In the genomic region with DNA sequence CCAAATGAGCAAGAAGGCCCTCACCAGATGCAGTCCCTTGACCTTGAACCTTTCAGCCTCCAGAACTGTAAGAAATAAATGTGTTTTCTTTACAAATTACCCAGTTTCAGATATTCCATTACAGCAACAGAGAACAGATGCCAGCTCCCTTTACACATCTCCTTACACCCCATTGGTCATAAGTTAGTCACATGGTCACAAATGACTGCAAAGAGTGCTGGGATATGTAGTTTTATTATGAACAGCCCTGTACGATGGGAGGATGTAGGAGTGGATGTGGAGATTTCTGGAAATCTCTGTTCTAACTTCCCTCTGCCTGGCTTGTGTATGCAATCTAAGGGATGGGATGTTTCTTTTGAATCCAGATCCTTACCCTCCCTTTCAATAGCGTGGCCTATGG, we compare ENCODE assay signal across 9 cellular contexts. TPM values are rescaled to one million over a fixed set of nuclear protein-coding genes. Genes with fewer than 3 reads are reported as not detected.
DNase-seq lines count a peak whose midpoint lies in the region; ATAC-seq and TF ChIP-seq lines count a peak whose summit lies in the region.
"Had no signal": no experiment of that assay in that cellular context is flagged by ENCODE, and none has a peak within 500 bp of the region (broad histone marks: within the 10 kb centered on the region; RNA-seq: fewer than 3 reads in every experiment).

No MANE protein-coding gene starts in this region.

- peaks cover 21% of the 10 kb centered on the region for H3K27me3 Mint-ChIP-seq in activated T-cell treated with anti-CD3 and anti-CD28 coated beads, Interleukin-2, amount 50 U/mL, for 72 hours (ENCODE audit: low read depth)
- peaks cover 18% of the 10 kb centered on the region for H3K27me3 Mint-ChIP-seq in activated T-cell treated with anti-CD3 and anti-CD28 coated beads, Interleukin-2, amount 50 U/mL, for 24 hours

- H3F3A ChIP-seq in smooth muscle cell (ENCODE audit: low read depth), result no peaks in the 10 kb centered on the region

- H3K4me3 ChIP-seq in smooth muscle cell, result no peak overlapping the region

- no peak for DNase-seq in activated T-cell treated with anti-CD3 and anti-CD28 coated beads, Interleukin-2, amount 50 U/mL, for 72 hours
- no peak for DNase-seq in activated T-cell treated with anti-CD3 and anti-CD28 coated beads, Interleukin-2, amount 50 U/mL, for 24 hours
- DNase-seq in KBM-7 (peak; percentile 40), SK-N-DZ (ENCODE audit: low spot score) (peak; percentile 83), left cardiac atrium (no peak), smooth muscle cell (lab: John Stamatoyannopoulos, UW; ENCODE audit: unreplicated experiment) (no peak)
- DNase-seq in stimulated activated CD4-positive, alpha-beta T cell treated with anti-CD3 and anti-CD28 coated beads, Interleukin-2, amount 100 ng/mL, for 24 hours, result no peak

- no peaks in the 10 kb centered on the region for H3K9me3 Mint-ChIP-seq in activated T-cell treated with anti-CD3 and anti-CD28 coated beads, Interleukin-2, amount 50 U/mL, for 72 hours
- no peaks in the 10 kb centered on the region for H3K9me3 Mint-ChIP-seq in activated T-cell treated with anti-CD3 and anti-CD28 coated beads, Interleukin-2, amount 50 U/mL, for 24 hours

- H3K27ac ChIP-seq in smooth muscle cell (ENCODE audit: low read depth), result no peak overlapping the region

- peak; percentile 41 to 56 for ATAC-seq in activated T-cell treated with anti-CD3 and anti-CD28 coated beads, Interleukin-2, amount 50 U/mL, for 72 hours (replicated peaks in 1 of 2)
- peak; percentile 86 to 87 for ATAC-seq in left cardiac atrium
- ATAC-seq in HG02571 (IDR thresholded peaks at IDR 0.05; ENCODE audit: unreplicated experiment), result no peak

- intact Hi-C loops in left cardiac atrium (cut with DNase I), result no loop called here

- 56% methylated on average over 2 of the region's 2 CpGs for WGBS in smooth muscle cell (ENCODE audit: low lambda C conversion rate)

- no peaks in the 10 kb centered on the region for H3K36me3 Mint-ChIP-seq in activated T-cell treated with anti-CD3 and anti-CD28 coated beads, Interleukin-2, amount 50 U/mL, for 72 hours (ENCODE audit: insufficient read depth in 2 of 2)
- H3K36me3 Mint-ChIP-seq in activated T-cell treated with anti-CD3 and anti-CD28 coated beads, Interleukin-2, amount 50 U/mL, for 24 hours (ENCODE audit: low read depth), result no peaks in the 10 kb centered on the region

- no peaks in the 10 kb centered on the region for H3K79me2 ChIP-seq in smooth muscle cell (ENCODE audit: low read depth)

- H3K4me1 Mint-ChIP-seq in activated T-cell treated with anti-CD3 and anti-CD28 coated beads, Interleukin-2, amount 50 U/mL, for 72 hours (ENCODE audit: low read depth), result no peaks in the 10 kb centered on the region
- H3K4me1 Mint-ChIP-seq in activated T-cell treated with anti-CD3 and anti-CD28 coated beads, Interleukin-2, amount 50 U/mL, for 24 hours (ENCODE audit: low read depth), result peaks cover 4% of the 10 kb centered on the region

- no peak overlapping the region for H3K4me3 Mint-ChIP-seq in activated T-cell treated with anti-CD3 and anti-CD28 coated beads, Interleukin-2, amount 50 U/mL, for 72 hours
- H3K4me3 Mint-ChIP-seq in activated T-cell treated with anti-CD3 and anti-CD28 coated beads, Interleukin-2, amount 50 U/mL, for 24 hours, result no peak overlapping the region

- in situ Hi-C loops in KBM-7 (cut with MboI; ENCODE audit: low pct_unique_long_range_greater_than_20kb, low sequenced_read_pairs), result no loop called here

- H3K4me1 ChIP-seq in smooth muscle cell (ENCODE audit: low read depth), result no peaks in the 10 kb centered on the region

- H4K20me1 ChIP-seq in smooth muscle cell (ENCODE audit: low read depth), result no peaks in the 10 kb centered on the region

- H3K9ac ChIP-seq in smooth muscle cell (ENCODE audit: low read depth), result no peak overlapping the region

- no peak overlapping the region for H2AFZ ChIP-seq in smooth muscle cell (ENCODE audit: low read depth)

- no peak overlapping the region for H3K4me2 ChIP-seq in smooth muscle cell

- no peaks in the 10 kb centered on the region for H3K9me3 ChIP-seq in smooth muscle cell (replicated peaks; ENCODE audit: low read depth)
- H3K9me3 ChIP-seq: Caco-2 had no signal

- no peak for TF ChIP-seq CTCF in smooth muscle cell (IDR thresholded peaks at IDR 0.05; ENCODE audit: borderline replicate concordance, insufficient read depth, poor library complexity, severe bottlenecking)

- H3K27ac Mint-ChIP-seq in activated T-cell treated with anti-CD3 and anti-CD28 coated beads, Interleukin-2, amount 50 U/mL, for 72 hours, result no peak overlapping the region
- no peak overlapping the region for H3K27ac Mint-ChIP-seq in activated T-cell treated with anti-CD3 and anti-CD28 coated beads, Interleukin-2, amount 50 U/mL, for 24 hours

- H3K27me3 ChIP-seq in smooth muscle cell (ENCODE audit: low read depth), result peaks cover 9% of the 10 kb centered on the region

- no peaks in the 10 kb centered on the region for H3K36me3 ChIP-seq in smooth muscle cell (ENCODE audit: low read depth)

RNA-seq across cellular contexts. Expression of gene RPL38, which starts 13.3 kb away (rescaled TPM):
- total RNA-seq in activated T-cell treated with anti-CD3 and anti-CD28 coated beads, Interleukin-2, amount 50 U/mL, for 72 hours, result 1,000 to 10,000 TPM; 1,255 to 1,305 TPM
- 501 and 546 TPM in 2 replicates for polyA plus RNA-seq in SK-N-DZ (2014; cell fraction: cytosol; rRNA removed)
- 444 and 461 TPM in 2 replicates for polyA plus RNA-seq in SK-N-DZ (2014; cell fraction: nucleus; rRNA removed)
- total RNA-seq in left cardiac atrium (100 to 1,000 TPM; 657 to 709 TPM), smooth muscle cell (377 and 449 TPM in 2 replicates)
- polyA plus RNA-seq in smooth muscle cell, result 889 and 1,006 TPM in 2 replicates

RNA-seq across cellular contexts. Expression of gene TTYH2, which starts 23.2 kb away (rescaled TPM):
- 1 to 10 TPM; 5.3 to 7.2 TPM for total RNA-seq in activated T-cell treated with anti-CD3 and anti-CD28 coated beads, Interleukin-2, amount 50 U/mL, for 72 hours
- polyA plus RNA-seq in SK-N-DZ (2014; cell fraction: cytosol; rRNA removed), result 5.8 and 7.4 TPM in 2 replicates
- 11.5 and 16.2 TPM in 2 replicates for polyA plus RNA-seq in SK-N-DZ (2014; cell fraction: nucleus; rRNA removed)
- total RNA-seq in left cardiac atrium (10 to 100 TPM; 15.6 to 23.3 TPM), smooth muscle cell (0.94 and 1.6 TPM in 2 replicates)
- 1.3 and 1.9 TPM in 2 replicates for polyA plus RNA-seq in smooth muscle cell

Comparison
In these comparisons a context has a peak if more than half of its experiments do, and no peak if none do; other contexts are left out.
1. DNase-seq: peak in KBM-7 (single experiment) and SK-N-DZ (single experiment); none in activated T-cell treated with anti-CD3 and anti-CD28 coated beads, Interleukin-2, amount 50 U/mL, for 72 hours (0 of 2), activated T-cell treated with anti-CD3 and anti-CD28 coated beads, Interleukin-2, amount 50 U/mL, for 24 hours (single experiment), left cardiac atrium (single experiment), smooth muscle cell (single experiment) and stimulated activated CD4-positive, alpha-beta T cell treated with anti-CD3 and anti-CD28 coated beads, Interleukin-2, amount 100 ng/mL, for 24 hours (0 of 2).